23 cellular contexts compared by ENCODE assay signal in the genomic region with DNA sequence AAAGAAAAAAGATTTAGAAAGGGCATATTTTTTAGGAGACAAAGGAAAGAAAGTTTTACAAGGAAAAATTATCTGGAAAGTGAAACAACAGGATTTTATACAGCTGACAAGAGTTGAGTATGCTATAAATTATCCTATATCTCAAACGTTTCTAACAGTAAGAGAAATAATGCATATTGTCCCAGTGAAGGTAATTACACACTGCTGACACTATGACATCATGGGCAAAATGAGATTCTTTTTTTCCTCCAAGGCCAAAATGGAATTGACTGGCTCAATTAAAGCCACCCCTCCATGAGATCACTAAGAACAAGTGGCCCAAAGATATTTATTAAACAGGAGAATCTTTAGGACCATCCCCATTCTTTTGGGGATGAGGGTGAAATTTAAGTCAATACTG.
DNase-seq lines count a peak whose midpoint lies in the region; ATAC-seq, FAIRE-seq and TF ChIP-seq lines count a peak whose summit lies in the region.
"Had no signal": no experiment of that assay in that cellular context is flagged by ENCODE, and none has a peak within 500 bp of the region (broad histone marks: within the 10 kb centered on the region; RNA-seq: fewer than 3 reads in every experiment).

No MANE protein-coding gene starts in this region.

- H3K9me3 ChIP-seq in HepG2 (ENCODE audit: low read length) (no peaks in the 10 kb centered on the region), right lobe of liver (no peaks in the 10 kb centered on the region)
- H3K9me3 ChIP-seq: BLaER1, Caco-2 had no signal

- CTCF ChIA-PET in HepG2 (lab: Yijun Ruan, JAX; ENCODE audit: low intra/inter-chr PET ratio, low total read pairs), result no interaction called here

- ATAC-seq in HepG2 (no peak), right lobe of liver (no peak), GM21447 (IDR thresholded peaks at IDR 0.05; ENCODE audit: unreplicated experiment) (no peak)
- ATAC-seq: CD8-positive, alpha-beta T cell had no signal

- H4K20me1 ChIP-seq in HepG2 (ENCODE audit: insufficient read depth, low read length), result peaks cover 5% of the 10 kb centered on the region; the same call in 1 of the 2 replicates
- H4K20me1 ChIP-seq: BLaER1 had no signal

- POLR2A ChIA-PET in HepG2 (lab: Yijun Ruan, JAX), result no interaction called here

- intact Hi-C loops in HepG2 (cut with micrococcal nuclease; ENCODE audit: unreplicated experiment), result loop anchor here (2.0 to 10.0 kb wide), 3 partner anchors 71 to 467 kb away; a partner anchor contains a TSS
- intact Hi-C loops in right lobe of liver (cut with DNase I), result no loop called here

- H3K27ac Mint-ChIP-seq in mesothelial cell of epicardium, result no peak overlapping the region
- H3K27ac Mint-ChIP-seq: B cell; CD4-positive, CD25-positive, alpha-beta regulatory T cell; CD8-positive, alpha-beta T cell; HFFc6 had no signal

- peaks cover 0 to 63% of the 10 kb centered on the region in 2 experiments; a peak in 3 of 5 replicates for H3K27me3 ChIP-seq in HepG2 (ENCODE audit: control insufficient read depth in 1 of 2, insufficient read depth in 2 of 2, low read length in 2 of 2)
- H3K27me3 ChIP-seq in right lobe of liver, result no peaks in the 10 kb centered on the region
- H3K27me3 ChIP-seq: BLaER1 had no signal

- TF ChIP-seq CTCF in HepG2 (CRISPR knock-in tag; IDR thresholded peaks at IDR 0.05) (no peak), right lobe of liver (IDR thresholded peaks at IDR 0.05) (no peak), mesothelial cell of epicardium (IDR thresholded peaks at IDR 0.05; ENCODE audit: unreplicated experiment) (no peak)

- H3K9ac ChIP-seq in HepG2 (ENCODE audit: insufficient read depth, low read depth, low read length), result no peak overlapping the region
- H3K9ac ChIP-seq: BLaER1 had no signal

- H3K4me3 Mint-ChIP-seq in mesothelial cell of epicardium, result no peak overlapping the region
- H3K4me3 Mint-ChIP-seq: B cell; CD4-positive, CD25-positive, alpha-beta regulatory T cell; CD8-positive, alpha-beta T cell; HFFc6 had no signal

- H3K36me3 Mint-ChIP-seq in mesothelial cell of epicardium, result no peaks in the 10 kb centered on the region
- H3K36me3 Mint-ChIP-seq: CD4-positive, CD25-positive, alpha-beta regulatory T cell; CD8-positive, alpha-beta T cell had no signal

- TF ChIP-seq EP300 in HepG2 (IDR thresholded peaks at IDR 0.05; ENCODE audit: low read depth in 2 of 2, low read length in 2 of 2) (no peak), HepG2 (CRISPR knock-in tag; IDR thresholded peaks at IDR 0.05; ENCODE audit: borderline replicate concordance) (no peak)

- H3K27me3 Mint-ChIP-seq in mesothelial cell of epicardium (ENCODE audit: low read depth), result no peaks in the 10 kb centered on the region

- H3K4me1 Mint-ChIP-seq in mesothelial cell of epicardium, result peaks cover 32% of the 10 kb centered on the region
- H3K4me1 Mint-ChIP-seq: B cell; CD4-positive, CD25-positive, alpha-beta regulatory T cell had no signal

- no TSS peak for BruUV-seq in HepG2 (replicated peaks; lab: Mats Ljungman, UMichigan)

- in situ Hi-C loops in HepG2 (cut with HindIII; ENCODE audit: extremely low pct_ligation_motif_present, low pct_unique_long_range_greater_than_20kb), result loop anchor here (10.0 to 25.0 kb wide), 2 partner anchors 597 to 1380 kb away; a partner anchor contains a TSS

- FAIRE-seq in HepG2 (lab: Jason Lieb, UNC), result no peak
- FAIRE-seq: A204.1, GM12891, GM18507 had no signal

- no peak overlapping the region for H3K4me2 ChIP-seq in HepG2 (ENCODE audit: low read depth, low read length)
- H3K4me2 ChIP-seq: BLaER1 had no signal

- H3K79me2 ChIP-seq in HepG2 (ENCODE audit: insufficient read depth, low read length), result no peaks in the 10 kb centered on the region

- DNase-seq in DMS53 (lab: John Stamatoyannopoulos, UW) (peak; percentile 16), DMS53 treated with DMSO at 0.1 percent for 48 hours (lab: John Stamatoyannopoulos, UW; ENCODE audit: unreplicated experiment) (no peak), HepG2 (ENCODE audit: low spot score) (no peak), right lobe of liver (no peak), NCI-H69 (lab: John Stamatoyannopoulos, UW) (peak; percentile 83), NCI-H187 treated with DMSO at 0.1 percent for 48 hours (lab: John Stamatoyannopoulos, UW) (no peak), mesothelial cell of epicardium (ENCODE audit: low spot score in 2 of 2, unreplicated experiment in 2 of 2) (no peak)
- DNase-seq: CD4-positive, CD25-positive, alpha-beta regulatory T cell; CD8-positive, alpha-beta T cell; DMS79 treated with DMSO at 0.1 percent for 48 hours; GF-D8; GOT3; HCEC 1CT; HFFc6 had no signal

- H3K36me3 ChIP-seq in HepG2 (replicated peaks in 1 of 2; ENCODE audit: control insufficient read depth in 1 of 2, insufficient read depth in 2 of 2, low read length in 2 of 2), result no peaks in the 10 kb centered on the region
- no peaks in the 10 kb centered on the region for H3K36me3 ChIP-seq in right lobe of liver
- H3K36me3 ChIP-seq: BLaER1 had no signal

- TF ChIP-seq POLR2A in HepG2 (IDR thresholded peaks at IDR 0.05; ENCODE audit: insufficient read depth in 1 of 2, low read depth in 2 of 2, low read length in 2 of 2) (no peak), right lobe of liver (IDR thresholded peaks at IDR 0.05) (no peak)

- 0% methylated on average over 1 of the region's 1 CpG for WGBS in HepG2 (ENCODE audit: low lambda C conversion rate)
- 0% methylated on average over 1 of the region's 1 CpG for WGBS in right lobe of liver (ENCODE audit: insufficient coverage, low coverage, low lambda C conversion rate, missing lambda C conversion rate)

- peaks cover 7% of the 10 kb centered on the region for H3K9me3 Mint-ChIP-seq in mesothelial cell of epicardium
- H3K9me3 Mint-ChIP-seq: CD8-positive, alpha-beta T cell; HFFc6 had no signal

- H3K27ac ChIP-seq in HepG2 (ENCODE audit: extremely low read length, insufficient read depth, low read length), result no peak overlapping the region
- peak overlapping the region in 1 of 3 donors; percentile 45 for H3K27ac ChIP-seq in right lobe of liver
- H3K27ac ChIP-seq: 22Rv1, BLaER1, C4-2B had no signal

- H3K4me1 ChIP-seq in HepG2 (ENCODE audit: insufficient read depth, low read length) (peaks cover 38% of the 10 kb centered on the region), right lobe of liver (peaks cover 0 to 31% (median 6%) of the 10 kb centered on the region in 4 donors)
- H3K4me1 ChIP-seq: BLaER1 had no signal

- TF ChIP-seq RAD21 in HepG2 (CRISPR knock-in tag; IDR thresholded peaks at IDR 0.05), result no peak

- no peak overlapping the region for H3K4me3 ChIP-seq in HepG2 (replicated peaks in 1 of 3; ENCODE audit: insufficient read depth in 1 of 3, low read depth in 2 of 3, low read length in 3 of 3)
- no peak overlapping the region for H3K4me3 ChIP-seq in right lobe of liver
- H3K4me3 ChIP-seq: BLaER1 had no signal

- H2AFZ ChIP-seq in HepG2 (ENCODE audit: low read length), result no peak overlapping the region

TF ChIP-seq in HepG2, 621 proteins besides CTCF, POLR2A, EP300 and RAD21:
- TF ChIP-seq ATF7 (IDR thresholded peaks at IDR 0.05), result peak; percentile 28
- TF ChIP-seq ATF7 (CRISPR knock-in tag; IDR thresholded peaks at IDR 0.05), result no peak
- no peak for TF ChIP-seq ZSCAN12 (CRISPR knock-in tag; IDR thresholded peaks at IDR 0.05)
- TF ChIP-seq CBX2 (IDR thresholded peaks at IDR 0.05; ENCODE audit: low read depth, low read length), result peak; percentile 25; the same call in 1 of the 2 replicates
- no peak for TF ChIP-seq CBX2 (CRISPR knock-in tag; IDR thresholded peaks at IDR 0.05; ENCODE audit: low read depth)

Comparison
In these comparisons a context has a peak if more than half of its experiments do, and no peak if none do; other contexts are left out.
1. DNase-seq: peak in DMS53 (single experiment) and NCI-H69 (single experiment); none in DMS53 treated with DMSO at 0.1 percent for 48 hours (single experiment), HepG2 (single experiment), right lobe of liver (0 of 3), NCI-H187 treated with DMSO at 0.1 percent for 48 hours (single experiment) and mesothelial cell of epicardium (0 of 2).